ENCODE assay signal across 24 cellular contexts in the genomic region with DNA sequence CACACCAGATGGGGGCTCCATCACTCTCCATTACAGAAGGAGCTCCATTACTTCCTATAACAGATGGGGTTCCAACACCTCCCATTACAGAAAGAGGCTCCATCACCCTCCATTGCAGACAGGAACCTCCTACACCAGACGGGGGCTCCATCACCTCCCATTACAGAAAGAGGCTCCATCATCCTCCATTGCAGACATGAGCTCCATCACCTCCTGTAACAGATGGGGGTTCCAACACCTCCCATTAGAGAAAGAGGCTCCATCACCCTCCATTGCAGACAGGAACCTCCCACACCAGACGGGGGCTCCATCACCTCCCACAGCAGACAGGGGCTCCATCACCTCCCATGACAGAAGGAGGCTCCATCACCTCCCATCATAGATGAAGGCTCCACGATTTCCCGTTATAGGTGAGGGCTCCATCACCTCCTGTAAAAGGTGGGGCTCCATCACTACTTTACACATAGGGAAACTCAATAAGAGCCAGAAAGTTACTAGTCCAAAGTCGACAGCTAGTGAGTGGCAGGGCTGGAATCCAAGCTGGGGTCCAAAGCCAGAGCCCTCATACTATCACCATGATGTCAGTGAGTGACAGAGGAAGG.
"Had no signal": no experiment of that assay in that cellular context is flagged by ENCODE, and none has a peak within 500 bp of the region (broad histone marks: within the 10 kb centered on the region; RNA-seq: fewer than 3 reads in every experiment).

No MANE protein-coding gene starts in this region.

- H3K9me3 ChIP-seq: colonic mucosa, esophagus muscularis mucosa, esophagus squamous epithelium, gastrocnemius medialis, gastroesophageal sphincter, heart left ventricle, heart right ventricle had no signal

- H3K9me3 Mint-ChIP-seq: endodermal cell had no signal

- H3K36me3 ChIP-seq: colonic mucosa, esophagus muscularis mucosa, esophagus squamous epithelium, gastrocnemius medialis, gastroesophageal sphincter, heart left ventricle, heart right ventricle had no signal

- H3K4me1 Mint-ChIP-seq: endodermal cell had no signal

- H3K4me3 Mint-ChIP-seq: dendritic cell treated with granulocyte-macrophage colony-stimulating factor and Interleukin-4, amounts not matched to agents 40 ng/mL and 50 ng/mL, for 4 days; endodermal cell had no signal

- H3K4me1 ChIP-seq: colonic mucosa, foreskin keratinocyte, heart left ventricle, heart right ventricle had no signal

- DNase-seq: colonic mucosa; cortex of kidney; dermis blood vessel endothelial cell; dorsolateral prefrontal cortex; effector CD4-positive, alpha-beta T cell; effector CD8-positive, alpha-beta T cell; effector memory CD4-positive, alpha-beta T cell; endodermal cell; erythroblast; esophagus squamous epithelium; foreskin fibroblast; foreskin keratinocyte; foreskin melanocyte; gastrocnemius medialis; glutamatergic neuron; head of caudate nucleus; heart left ventricle; heart right ventricle had no signal

- ATAC-seq: esophagus mucosa, foreskin keratinocyte, gastrocnemius medialis, gastroesophageal sphincter, heart left ventricle, heart right ventricle had no signal

- H3K27ac Mint-ChIP-seq: dendritic cell treated with granulocyte-macrophage colony-stimulating factor and Interleukin-4, amounts not matched to agents 40 ng/mL and 50 ng/mL, for 4 days; endodermal cell had no signal

- H3K27ac ChIP-seq: colonic mucosa, coronary artery, dorsolateral prefrontal cortex, epithelial cell of prostate, esophagus muscularis mucosa, esophagus squamous epithelium, foreskin keratinocyte, gastrocnemius medialis, gastroesophageal sphincter, heart left ventricle, heart right ventricle had no signal

- H3K4me3 ChIP-seq: colonic mucosa, coronary artery, dorsolateral prefrontal cortex, esophagus muscularis mucosa, esophagus squamous epithelium, gastrocnemius medialis, gastroesophageal sphincter, heart left ventricle, heart right ventricle had no signal
